ENCODE assay signal across 37 cellular contexts in genomic region chr3:87564438-87564837, GRCh38.
"Had no signal": no experiment of that assay in that cellular context is flagged by ENCODE, and none has a peak within 500 bp of the region (broad histone marks: within the 10 kb centered on the region; RNA-seq: fewer than 3 reads in every experiment).

No MANE protein-coding gene starts in this region.

- H3K9me3 ChIP-seq: ascending aorta had no signal

- H3K27ac Mint-ChIP-seq: activated B cell treated with CpG ODN at 0.5 μM for 24 hours; activated CD4-positive, alpha-beta memory T cell treated with anti-CD3 and anti-CD28 coated beads, Interleukin-2, amount 10 ng/mL, durations not matched to agents 7 days and 5 days; activated CD4-positive, alpha-beta T cell treated with anti-CD3 and anti-CD28 coated beads, Interleukin-2, amount 10 ng/mL, durations not matched to agents 24 days and 14 days; activated CD8-positive, alpha-beta memory T cell treated with anti-CD3 and anti-CD28 coated beads, Interleukin-2, amount 10 ng/mL, durations not matched to agents 7 days and 5 days; activated CD8-positive, alpha-beta T cell treated with anti-CD3 and anti-CD28 coated beads, Interleukin-2, amount 10 ng/mL, durations not matched to agents 7 days and 5 days; activated naive CD4-positive, alpha-beta T cell treated with anti-CD3 and anti-CD28 coated beads, Interleukin-2, amount 10 ng/mL, durations not matched to agents 7 days and 5 days; activated naive CD4-positive, alpha-beta T cell treated with anti-CD3 and anti-CD28 coated beads, Interleukin-2, amount 50 U/mL, for 24 hours; activated naive CD8-positive, alpha-beta T cell; activated naive CD8-positive, alpha-beta T cell treated with anti-CD3 and anti-CD28 coated beads, Interleukin-2, amount 10 ng/mL, durations not matched to agents 7 days and 5 days; activated naive CD8-positive, alpha-beta T cell treated with anti-CD3 and anti-CD28 coated beads, Interleukin-2, amount 50 U/mL, for 24 hours; activated T-cell treated with anti-CD3 and anti-CD28 coated beads, Interleukin-2, amount 50 U/mL, for 24 hours; activated T-helper 2 cell treated with anti-CD3 and anti-CD28 coated beads, Interferon-gamma antibody, Interleukin-2, Interleukin-4, amounts not matched to agents 10 μg/mL and 5 μg/mL and 100 μg/mL, durations not matched to agents 14 hours and 24 hours and 36 hours; brain; T-helper 1 cell treated with Interleukin-12 subunit alpha and Interleukin-12 subunit beta and Interleukin-4 antibody, amounts not matched to agents 30 μg/mL and 1 μg/mL, for 36 hours; T-helper 2 cell treated with Interferon-gamma antibody and Interleukin-4, amounts not matched to agents 5 μg/mL and 100 μg/mL, for 36 hours had no signal

- FAIRE-seq: bronchial epithelial cell, TTC549 had no signal

- H3K27ac ChIP-seq: ascending aorta, cardiac muscle cell, VCaP had no signal

- H3K36me3 Mint-ChIP-seq: activated CD8-positive, alpha-beta memory T cell treated with anti-CD3 and anti-CD28 coated beads, Interleukin-2, amount 10 ng/mL, durations not matched to agents 7 days and 5 days; activated naive CD4-positive, alpha-beta T cell treated with anti-CD3 and anti-CD28 coated beads, Interleukin-2, amount 10 ng/mL, durations not matched to agents 7 days and 5 days; activated naive CD4-positive, alpha-beta T cell treated with anti-CD3 and anti-CD28 coated beads, Interleukin-2, amount 50 U/mL, for 24 hours; activated naive CD8-positive, alpha-beta T cell; activated naive CD8-positive, alpha-beta T cell treated with anti-CD3 and anti-CD28 coated beads, Interleukin-2, amount 10 ng/mL, durations not matched to agents 7 days and 5 days; brain had no signal

- DNase-seq: activated B cell treated with CpG ODN at 0.5 μM for 24 hours; activated CD4-positive, alpha-beta memory T cell treated with anti-CD3 and anti-CD28 coated beads, Interleukin-2, amount 10 ng/mL, durations not matched to agents 7 days and 5 days; activated CD4-positive, alpha-beta T cell treated with anti-CD3 and anti-CD28 coated beads for 4 hours; activated CD4-positive, alpha-beta T cell treated with anti-CD3 and anti-CD28 coated beads, Interleukin-2, amount 10 ng/mL, durations not matched to agents 24 days and 14 days; activated CD4-positive, alpha-beta T cell treated with anti-CD3 and anti-CD28 coated beads, Interleukin-2, amount 50 U/mL, for 1 hour; activated CD4-positive, alpha-beta T cell treated with anti-CD3 and anti-CD28 coated beads, Interleukin-2, amount 50 U/mL, for 4 hours; activated CD4-positive, CD25-positive, alpha-beta regulatory T cell treated with anti-CD3 and anti-CD28 coated beads, Interleukin-2, amount 50 U/mL, for 72 hours; activated CD8-positive, alpha-beta memory T cell treated with anti-CD3 and anti-CD28 coated beads for 24 hours; activated CD8-positive, alpha-beta memory T cell treated with anti-CD3 and anti-CD28 coated beads, Interleukin-2, amount 10 ng/mL, durations not matched to agents 7 days and 5 days; activated CD8-positive, alpha-beta memory T cell treated with anti-CD3 and anti-CD28 coated beads, Interleukin-2, amount 50 U/mL, for 48 hours; activated CD8-positive, alpha-beta T cell treated with anti-CD3 and anti-CD28 coated beads, Interleukin-2, amount 10 ng/mL, durations not matched to agents 7 days and 5 days; activated effector memory CD4-positive, alpha-beta T cell treated with Interleukin-2 at 50 U/mL for 16 hours; activated gamma-delta T cell; activated naive CD4-positive, alpha-beta T cell treated with anti-CD3 and anti-CD28 coated beads, Interleukin-2, amount 10 ng/mL, durations not matched to agents 7 days and 5 days; activated naive CD4-positive, alpha-beta T cell treated with Interleukin-2 at 50 U/mL for 16 hours; activated naive CD8-positive, alpha-beta T cell treated with anti-CD3 and anti-CD28 coated beads, Interleukin-2, amount 10 ng/mL, durations not matched to agents 7 days and 5 days; activated naive CD8-positive, alpha-beta T cell treated with anti-CD3 and anti-CD28 coated beads, Interleukin-2, amount 50 U/mL, for 24 hours; activated T-cell treated with anti-CD3 and anti-CD28 coated beads, Interleukin-2, amount 50 U/mL, for 24 hours; activated T-cell treated with anti-CD3 and anti-CD28 coated beads, Interleukin-2, amount 50 U/mL, for 48 hours; amygdala; anterior cingulate cortex; caudate nucleus; cerebellar nuclear complex; T-helper 2 cell; T-helper 9 cell had no signal

- H3K4me1 Mint-ChIP-seq: activated B cell treated with CpG ODN at 0.5 μM for 24 hours; activated CD4-positive, alpha-beta memory T cell treated with anti-CD3 and anti-CD28 coated beads, Interleukin-2, amount 10 ng/mL, durations not matched to agents 7 days and 5 days; activated CD4-positive, alpha-beta T cell treated with anti-CD3 and anti-CD28 coated beads, Interleukin-2, amount 10 ng/mL, durations not matched to agents 24 days and 14 days; activated CD8-positive, alpha-beta memory T cell treated with anti-CD3 and anti-CD28 coated beads, Interleukin-2, amount 10 ng/mL, durations not matched to agents 7 days and 5 days; activated naive CD4-positive, alpha-beta T cell treated with anti-CD3 and anti-CD28 coated beads, Interleukin-2, amount 10 ng/mL, durations not matched to agents 7 days and 5 days; activated naive CD4-positive, alpha-beta T cell treated with anti-CD3 and anti-CD28 coated beads, Interleukin-2, amount 50 U/mL, for 24 hours; activated naive CD8-positive, alpha-beta T cell treated with anti-CD3 and anti-CD28 coated beads, Interleukin-2, amount 10 ng/mL, durations not matched to agents 7 days and 5 days; activated naive CD8-positive, alpha-beta T cell treated with anti-CD3 and anti-CD28 coated beads, Interleukin-2, amount 50 U/mL, for 24 hours; brain; central memory CD8-positive, alpha-beta T cell had no signal

- H3K4me3 ChIP-seq: ascending aorta, cardiac muscle cell had no signal

- ATAC-seq: activated CD8-positive, alpha-beta memory T cell treated with anti-CD3 and anti-CD28 coated beads, Interleukin-2, amount 10 ng/mL, durations not matched to agents 7 days and 5 days; activated CD8-positive, alpha-beta T cell treated with anti-CD3 and anti-CD28 coated beads, Interleukin-2, amount 10 ng/mL, durations not matched to agents 7 days and 5 days; activated naive CD8-positive, alpha-beta T cell treated with anti-CD3 and anti-CD28 coated beads, Interleukin-2, amount 50 U/mL, for 24 hours had no signal

- H3K36me3 ChIP-seq: ascending aorta, cardiac muscle cell had no signal

- H3K4me3 Mint-ChIP-seq: activated B cell treated with CpG ODN at 0.5 μM for 24 hours; activated CD4-positive, alpha-beta memory T cell treated with anti-CD3 and anti-CD28 coated beads, Interleukin-2, amount 10 ng/mL, durations not matched to agents 7 days and 5 days; activated CD4-positive, alpha-beta T cell treated with anti-CD3 and anti-CD28 coated beads, Interleukin-2, amount 10 ng/mL, durations not matched to agents 24 days and 14 days; activated CD8-positive, alpha-beta memory T cell treated with anti-CD3 and anti-CD28 coated beads, Interleukin-2, amount 10 ng/mL, durations not matched to agents 7 days and 5 days; activated CD8-positive, alpha-beta T cell treated with anti-CD3 and anti-CD28 coated beads, Interleukin-2, amount 10 ng/mL, durations not matched to agents 7 days and 5 days; activated naive CD4-positive, alpha-beta T cell treated with anti-CD3 and anti-CD28 coated beads, Interleukin-2, amount 10 ng/mL, durations not matched to agents 7 days and 5 days; activated naive CD4-positive, alpha-beta T cell treated with anti-CD3 and anti-CD28 coated beads, Interleukin-2, amount 50 U/mL, for 24 hours; activated naive CD8-positive, alpha-beta T cell; activated naive CD8-positive, alpha-beta T cell treated with anti-CD3 and anti-CD28 coated beads, Interleukin-2, amount 10 ng/mL, durations not matched to agents 7 days and 5 days; activated naive CD8-positive, alpha-beta T cell treated with anti-CD3 and anti-CD28 coated beads, Interleukin-2, amount 50 U/mL, for 24 hours; activated T-cell treated with anti-CD3 and anti-CD28 coated beads, Interleukin-2, amount 50 U/mL, for 24 hours; brain; central memory CD8-positive, alpha-beta T cell; T-helper 1 cell treated with Interleukin-12 subunit alpha and Interleukin-12 subunit beta and Interleukin-4 antibody, amounts not matched to agents 30 μg/mL and 1 μg/mL, for 36 hours; T-helper 2 cell treated with Interferon-gamma antibody and Interleukin-4, amounts not matched to agents 5 μg/mL and 100 μg/mL, for 36 hours had no signal

- H3K9me3 Mint-ChIP-seq: activated B cell treated with CpG ODN at 0.5 μM for 24 hours; activated CD4-positive, alpha-beta memory T cell treated with anti-CD3 and anti-CD28 coated beads, Interleukin-2, amount 10 ng/mL, durations not matched to agents 7 days and 5 days; activated CD4-positive, alpha-beta T cell treated with anti-CD3 and anti-CD28 coated beads, Interleukin-2, amount 10 ng/mL, durations not matched to agents 24 days and 14 days; activated naive CD4-positive, alpha-beta T cell treated with anti-CD3 and anti-CD28 coated beads, Interleukin-2, amount 10 ng/mL, durations not matched to agents 7 days and 5 days; activated naive CD4-positive, alpha-beta T cell treated with anti-CD3 and anti-CD28 coated beads, Interleukin-2, amount 50 U/mL, for 24 hours; activated naive CD8-positive, alpha-beta T cell treated with anti-CD3 and anti-CD28 coated beads, Interleukin-2, amount 10 ng/mL, durations not matched to agents 7 days and 5 days; activated naive CD8-positive, alpha-beta T cell treated with anti-CD3 and anti-CD28 coated beads, Interleukin-2, amount 50 U/mL, for 24 hours; activated T-cell treated with anti-CD3 and anti-CD28 coated beads, Interleukin-2, amount 50 U/mL, for 24 hours; activated T-helper 2 cell treated with anti-CD3 and anti-CD28 coated beads, Interferon-gamma antibody, Interleukin-2, Interleukin-4, amounts not matched to agents 10 μg/mL and 5 μg/mL and 100 μg/mL, durations not matched to agents 14 hours and 24 hours and 36 hours; brain; central memory CD8-positive, alpha-beta T cell; T-helper 1 cell treated with Interleukin-12 subunit alpha and Interleukin-12 subunit beta and Interleukin-4 antibody, amounts not matched to agents 30 μg/mL and 1 μg/mL, for 36 hours; T-helper 2 cell treated with Interferon-gamma antibody and Interleukin-4, amounts not matched to agents 5 μg/mL and 100 μg/mL, for 36 hours had no signal

- H3K4me1 ChIP-seq: ascending aorta had no signal

- H3K27me3 Mint-ChIP-seq: activated B cell treated with CpG ODN at 0.5 μM for 24 hours; activated CD4-positive, alpha-beta memory T cell treated with anti-CD3 and anti-CD28 coated beads, Interleukin-2, amount 10 ng/mL, durations not matched to agents 7 days and 5 days; activated CD4-positive, alpha-beta T cell treated with anti-CD3 and anti-CD28 coated beads, Interleukin-2, amount 10 ng/mL, durations not matched to agents 24 days and 14 days; activated CD8-positive, alpha-beta memory T cell treated with anti-CD3 and anti-CD28 coated beads, Interleukin-2, amount 10 ng/mL, durations not matched to agents 7 days and 5 days; activated naive CD4-positive, alpha-beta T cell treated with anti-CD3 and anti-CD28 coated beads, Interleukin-2, amount 10 ng/mL, durations not matched to agents 7 days and 5 days; activated naive CD4-positive, alpha-beta T cell treated with anti-CD3 and anti-CD28 coated beads, Interleukin-2, amount 50 U/mL, for 24 hours; activated naive CD8-positive, alpha-beta T cell; activated naive CD8-positive, alpha-beta T cell treated with anti-CD3 and anti-CD28 coated beads, Interleukin-2, amount 10 ng/mL, durations not matched to agents 7 days and 5 days; activated naive CD8-positive, alpha-beta T cell treated with anti-CD3 and anti-CD28 coated beads, Interleukin-2, amount 50 U/mL, for 24 hours; activated T-cell treated with anti-CD3 and anti-CD28 coated beads, Interleukin-2, amount 50 U/mL, for 24 hours; brain; central memory CD8-positive, alpha-beta T cell had no signal

- H3K27me3 ChIP-seq: ascending aorta, cardiac muscle cell had no signal
